ENCODE assay signal across 1 cellular context in the genomic region with DNA sequence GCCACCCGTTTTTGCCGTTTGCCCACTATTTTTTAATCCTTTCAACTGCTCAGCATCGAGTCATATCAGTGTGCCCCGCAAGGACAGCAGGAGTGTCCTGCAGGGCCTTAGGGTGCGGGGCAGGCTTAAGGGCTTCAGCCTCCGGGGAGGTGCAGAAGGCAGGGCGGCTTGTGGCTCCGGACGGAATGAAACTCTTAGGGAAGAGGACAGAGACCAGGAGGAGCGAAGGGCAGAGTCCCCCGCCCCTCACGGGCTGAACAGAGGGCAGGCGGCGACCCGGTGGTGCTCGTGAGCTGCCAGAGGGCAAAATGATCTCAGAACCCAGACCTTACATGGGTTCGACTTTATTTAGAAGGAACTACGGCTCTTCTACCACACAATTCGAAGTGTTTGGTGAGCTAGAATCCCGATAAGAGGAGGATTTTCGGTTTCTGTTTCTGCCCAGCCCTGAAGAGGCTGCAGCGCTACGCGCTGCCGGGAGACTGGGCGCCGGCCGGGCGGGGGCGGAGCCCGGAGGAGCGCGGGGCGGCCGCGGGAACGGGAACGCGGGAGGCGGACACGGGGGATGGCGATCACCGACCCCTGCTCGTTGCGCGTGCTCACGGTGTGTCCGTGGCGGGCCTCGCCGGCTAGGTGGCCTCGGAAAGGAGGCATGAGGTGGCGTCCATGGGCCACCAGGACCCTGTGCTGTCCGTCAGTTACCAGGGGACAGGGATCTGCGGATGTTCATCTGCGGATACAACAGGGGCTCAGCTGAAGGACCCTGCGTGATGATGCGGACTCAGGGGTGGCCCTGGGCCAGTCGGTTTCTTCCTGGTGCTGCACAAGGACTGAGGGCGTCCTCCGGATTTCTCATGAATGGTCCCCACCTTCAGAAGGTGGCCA.
TF ChIP-seq lines count a peak whose summit lies in the region.

No MANE protein-coding gene starts in this region.

TF ChIP-seq in HepG2, 621 proteins besides CTCF, POLR2A, EP300 and RAD21 (continued from another document and continues in another):
- peak in 1 of 2 experiments; percentile 68; a peak in 1 of 4 replicates for TF ChIP-seq KLF16 (CRISPR knock-in tag; IDR thresholded peaks at IDR 0.05)
- no peak for TF ChIP-seq ZNF367 (CRISPR knock-in tag; IDR thresholded peaks at IDR 0.05; ENCODE audit: borderline replicate concordance)
- no peak for TF ChIP-seq ZNF3 (CRISPR knock-in tag; IDR thresholded peaks at IDR 0.05)
- peak; percentile 59 for TF ChIP-seq NFKB2 (CRISPR knock-in tag; IDR thresholded peaks at IDR 0.05; ENCODE audit: borderline replicate concordance)
- TF ChIP-seq SNAPC5 (CRISPR knock-in tag; IDR thresholded peaks at IDR 0.05; ENCODE audit: borderline replicate concordance): no peak
- TF ChIP-seq, protein P1, sequence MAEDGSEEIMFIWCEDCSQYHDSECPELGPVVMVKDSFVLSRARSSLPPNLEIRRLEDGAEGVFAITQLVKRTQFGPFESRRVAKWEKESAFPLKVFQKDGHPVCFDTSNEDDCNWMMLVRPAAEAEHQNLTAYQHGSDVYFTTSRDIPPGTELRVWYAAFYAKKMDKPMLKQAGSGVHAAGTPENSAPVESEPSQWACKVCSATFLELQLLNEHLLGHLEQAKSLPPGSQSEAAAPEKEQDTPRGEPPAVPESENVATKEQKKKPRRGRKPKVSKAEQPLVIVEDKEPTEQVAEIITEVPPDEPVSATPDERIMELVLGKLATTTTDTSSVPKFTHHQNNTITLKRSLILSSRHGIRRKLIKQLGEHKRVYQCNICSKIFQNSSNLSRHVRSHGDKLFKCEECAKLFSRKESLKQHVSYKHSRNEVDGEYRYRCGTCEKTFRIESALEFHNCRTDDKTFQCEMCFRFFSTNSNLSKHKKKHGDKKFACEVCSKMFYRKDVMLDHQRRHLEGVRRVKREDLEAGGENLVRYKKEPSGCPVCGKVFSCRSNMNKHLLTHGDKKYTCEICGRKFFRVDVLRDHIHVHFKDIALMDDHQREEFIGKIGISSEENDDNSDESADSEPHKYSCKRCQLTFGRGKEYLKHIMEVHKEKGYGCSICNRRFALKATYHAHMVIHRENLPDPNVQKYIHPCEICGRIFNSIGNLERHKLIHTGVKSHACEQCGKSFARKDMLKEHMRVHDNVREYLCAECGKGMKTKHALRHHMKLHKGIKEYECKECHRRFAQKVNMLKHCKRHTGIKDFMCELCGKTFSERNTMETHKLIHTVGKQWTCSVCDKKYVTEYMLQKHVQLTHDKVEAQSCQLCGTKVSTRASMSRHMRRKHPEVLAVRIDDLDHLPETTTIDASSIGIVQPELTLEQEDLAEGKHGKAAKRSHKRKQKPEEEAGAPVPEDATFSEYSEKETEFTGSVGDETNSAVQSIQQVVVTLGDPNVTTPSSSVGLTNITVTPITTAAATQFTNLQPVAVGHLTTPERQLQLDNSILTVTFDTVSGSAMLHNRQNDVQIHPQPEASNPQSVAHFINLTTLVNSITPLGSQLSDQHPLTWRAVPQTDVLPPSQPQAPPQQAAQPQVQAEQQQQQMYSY (CRISPR knock-in tag; IDR thresholded peaks at IDR 0.05): 0 out of 2 replicates have a peak, but pooled peaks have one; percentile 49
- no peak for TF ChIP-seq ZNF451 (CRISPR knock-in tag; IDR thresholded peaks at IDR 0.05)
- TF ChIP-seq ZBTB44 (CRISPR knock-in tag; IDR thresholded peaks at IDR 0.05): no peak; the same call in 1 of the 2 replicates
- TF ChIP-seq, protein P2, sequence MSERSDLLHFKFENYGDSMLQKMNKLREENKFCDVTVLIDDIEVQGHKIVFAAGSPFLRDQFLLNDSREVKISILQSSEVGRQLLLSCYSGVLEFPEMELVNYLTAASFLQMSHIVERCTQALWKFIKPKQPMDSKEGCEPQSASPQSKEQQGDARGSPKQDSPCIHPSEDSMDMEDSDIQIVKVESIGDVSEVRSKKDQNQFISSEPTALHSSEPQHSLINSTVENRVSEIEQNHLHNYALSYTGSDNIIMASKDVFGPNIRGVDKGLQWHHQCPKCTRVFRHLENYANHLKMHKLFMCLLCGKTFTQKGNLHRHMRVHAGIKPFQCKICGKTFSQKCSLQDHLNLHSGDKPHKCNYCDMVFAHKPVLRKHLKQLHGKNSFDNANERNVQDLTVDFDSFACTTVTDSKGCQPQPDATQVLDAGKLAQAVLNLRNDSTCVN (CRISPR knock-in tag; IDR thresholded peaks at IDR 0.05; ENCODE audit: borderline replicate concordance): no peak
- peak; percentile 76 for TF ChIP-seq IKZF5 (CRISPR knock-in tag; IDR thresholded peaks at IDR 0.05)
- TF ChIP-seq ZNF7 (CRISPR knock-in tag; IDR thresholded peaks at IDR 0.05): no peak
- peak; percentile 78; the same call in 1 of the 2 replicates for TF ChIP-seq CENPT (CRISPR knock-in tag; IDR thresholded peaks at IDR 0.05; ENCODE audit: low read depth)
- no peak for TF ChIP-seq PBX2 (CRISPR knock-in tag; IDR thresholded peaks at IDR 0.05)
- peak; percentile 41; the same call in 1 of the 2 replicates for TF ChIP-seq PATZ1 (CRISPR knock-in tag; IDR thresholded peaks at IDR 0.05)
- TF ChIP-seq BCLAF1 (IDR thresholded peaks at IDR 0.05): no peak
- peak; percentile 73; the same call in 1 of the 2 replicates for TF ChIP-seq ZNF569 (CRISPR knock-in tag; IDR thresholded peaks at IDR 0.05; ENCODE audit: borderline replicate concordance)
- no peak for TF ChIP-seq NR3C1 (CRISPR knock-in tag; IDR thresholded peaks at IDR 0.05)
- no peak for TF ChIP-seq SYNCRIP (IDR thresholded peaks at IDR 0.05; ENCODE audit: insufficient read depth, low read depth, low read length)
- no peak for TF ChIP-seq ZBTB7B (CRISPR knock-in tag; IDR thresholded peaks at IDR 0.05)
- 0 out of 2 replicates have a peak, but pooled peaks have one; percentile 71 for TF ChIP-seq ZNF788 (CRISPR knock-in tag; IDR thresholded peaks at IDR 0.05; ENCODE audit: borderline replicate concordance)
- TF ChIP-seq PHB2 (IDR thresholded peaks at IDR 0.05; ENCODE audit: partially characterized antibody): no peak
- TF ChIP-seq FOSL2 (CRISPR knock-in tag; IDR thresholded peaks at IDR 0.05): no peak
- TF ChIP-seq, protein P3, sequence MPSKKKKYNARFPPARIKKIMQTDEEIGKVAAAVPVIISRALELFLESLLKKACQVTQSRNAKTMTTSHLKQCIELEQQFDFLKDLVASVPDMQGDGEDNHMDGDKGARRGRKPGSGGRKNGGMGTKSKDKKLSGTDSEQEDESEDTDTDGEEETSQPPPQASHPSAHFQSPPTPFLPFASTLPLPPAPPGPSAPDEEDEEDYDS (CRISPR knock-in tag; IDR thresholded peaks at IDR 0.05): no peak
- TF ChIP-seq ZNF547 (CRISPR knock-in tag; IDR thresholded peaks at IDR 0.05): peak; percentile 71; the same call in 1 of the 2 replicates
- TF ChIP-seq TBX2 (CRISPR knock-in tag; IDR thresholded peaks at IDR 0.05; ENCODE audit: borderline replicate concordance): peak; percentile 53; the same call in 1 of the 2 replicates
- peak; percentile 69 for TF ChIP-seq HNRNPLL (IDR thresholded peaks at IDR 0.05; ENCODE audit: low read depth, low read length, poor library complexity, severe bottlenecking)
- TF ChIP-seq, protein P4, sequence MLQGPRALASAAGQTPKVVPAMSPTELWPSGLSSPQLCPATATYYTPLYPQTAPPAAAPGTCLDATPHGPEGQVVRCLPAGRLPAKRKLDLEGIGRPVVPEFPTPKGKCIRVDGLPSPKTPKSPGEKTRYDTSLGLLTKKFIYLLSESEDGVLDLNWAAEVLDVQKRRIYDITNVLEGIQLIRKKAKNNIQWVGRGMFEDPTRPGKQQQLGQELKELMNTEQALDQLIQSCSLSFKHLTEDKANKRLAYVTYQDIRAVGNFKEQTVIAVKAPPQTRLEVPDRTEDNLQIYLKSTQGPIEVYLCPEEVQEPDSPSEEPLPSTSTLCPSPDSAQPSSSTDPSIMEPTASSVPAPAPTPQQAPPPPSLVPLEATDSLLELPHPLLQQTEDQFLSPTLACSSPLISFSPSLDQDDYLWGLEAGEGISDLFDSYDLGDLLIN (CRISPR knock-in tag; IDR thresholded peaks at IDR 0.05; ENCODE audit: borderline replicate concordance): no peak
- TF ChIP-seq ZNF704 (CRISPR knock-in tag; IDR thresholded peaks at IDR 0.05; ENCODE audit: borderline replicate concordance): 0 out of 2 replicates have a peak, but pooled peaks have one; percentile 27
- TF ChIP-seq KDM6A (CRISPR knock-in tag; IDR thresholded peaks at IDR 0.05; ENCODE audit: low read depth): no peak
- TF ChIP-seq ZNF564 (CRISPR knock-in tag; IDR thresholded peaks at IDR 0.05): no peak
- peak; percentile 83; the same call in 1 of the 2 replicates for TF ChIP-seq ZNF292 (CRISPR knock-in tag; IDR thresholded peaks at IDR 0.05; ENCODE audit: borderline replicate concordance, low read depth)
- no peak; the same call in 1 of the 2 replicates for TF ChIP-seq JDP2 (CRISPR knock-in tag; IDR thresholded peaks at IDR 0.05; ENCODE audit: borderline replicate concordance)
- 0 out of 2 replicates have a peak, but pooled peaks have one; percentile 7 for TF ChIP-seq ETV5 (CRISPR knock-in tag; IDR thresholded peaks at IDR 0.05; ENCODE audit: borderline replicate concordance)
- TF ChIP-seq ZNF446 (CRISPR knock-in tag; IDR thresholded peaks at IDR 0.05): peak; percentile 66; the same call in 1 of the 2 replicates
- TF ChIP-seq MYNN (CRISPR knock-in tag; IDR thresholded peaks at IDR 0.05; ENCODE audit: low read depth): peak; percentile 34; the same call in 1 of the 2 replicates
- TF ChIP-seq KLF11 (CRISPR knock-in tag; IDR thresholded peaks at IDR 0.05): no peak
- peak; percentile 79; the same call in 1 of the 2 replicates for TF ChIP-seq POLR2AphosphoS5 (IDR thresholded peaks at IDR 0.05; ENCODE audit: low read depth, low read length)
- no peak for TF ChIP-seq MEF2D (CRISPR knock-in tag; IDR thresholded peaks at IDR 0.05)
- TF ChIP-seq DNMT3B (CRISPR knock-in tag; conservative IDR thresholded peaks at IDR 0.05): no peak
- peak; percentile 58; the same call in 1 of the 2 replicates for TF ChIP-seq BRD4 (CRISPR knock-in tag; IDR thresholded peaks at IDR 0.05)
